ENCODE assay signal across 23 cellular contexts in the genomic region with DNA sequence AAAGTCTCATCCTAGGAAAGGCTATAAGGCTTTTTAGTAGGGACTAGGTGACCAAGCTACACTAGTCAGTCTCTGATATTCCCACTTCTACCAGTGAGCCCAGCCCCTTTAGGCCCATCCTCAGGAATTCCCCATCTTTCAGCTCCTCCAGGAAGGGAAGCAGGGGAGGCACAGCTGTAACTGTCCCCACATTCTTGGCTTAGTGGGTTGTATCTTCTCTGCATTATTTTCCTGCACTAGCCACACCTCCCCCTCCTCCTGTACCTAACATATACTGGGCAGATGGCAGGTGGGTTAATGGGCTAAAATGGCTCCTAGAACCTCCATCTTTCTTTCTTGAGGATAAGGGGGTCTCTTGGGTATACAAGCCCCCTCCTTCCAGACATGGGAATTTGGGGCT. TPM values are rescaled to one million over a fixed set of nuclear protein-coding genes. Genes with fewer than 3 reads are reported as not detected.
DNase-seq lines count a peak whose midpoint lies in the region; ATAC-seq, FAIRE-seq and TF ChIP-seq lines count a peak whose summit lies in the region.
"Had no signal": no experiment of that assay in that cellular context is flagged by ENCODE, and none has a peak within 500 bp of the region (broad histone marks: within the 10 kb centered on the region; RNA-seq: fewer than 3 reads in every experiment).

No MANE protein-coding gene starts in this region.

- H3K27ac Mint-ChIP-seq in Caco-2 (ENCODE audit: unreplicated experiment) = no peak overlapping the region
- H3K27ac Mint-ChIP-seq in astrocyte (ENCODE audit: unreplicated experiment) = no peak overlapping the region
- H3K27ac Mint-ChIP-seq in neural progenitor cell = no peak overlapping the region
- H3K27ac Mint-ChIP-seq: activated naive CD4-positive, alpha-beta T cell treated with anti-CD3 and anti-CD28 coated beads, Interleukin-2, amount 10 ng/mL, durations not matched to agents 7 days and 5 days; IgD-negative memory B cell; nephron progenitor cell; progenitor cell of endocrine pancreas; T-helper 17 cell had no signal

- no peaks in the 10 kb centered on the region for H3K27me3 ChIP-seq in Caco-2 (replicated peaks; ENCODE audit: control insufficient read depth, insufficient read depth, low read length)
- peaks cover 53% of the 10 kb centered on the region for H3K27me3 ChIP-seq in HUES6 (ENCODE audit: control insufficient read depth, insufficient read depth, low read length)
- H3K27me3 ChIP-seq in astrocyte (ENCODE audit: insufficient read depth, low read length) = peaks cover 36% of the 10 kb centered on the region
- H3K27me3 ChIP-seq in neural progenitor cell = peaks cover 56% of the 10 kb centered on the region
- peaks cover 27% of the 10 kb centered on the region for H3K27me3 ChIP-seq in brain microvascular endothelial cell (replicated peaks)
- H3K27me3 ChIP-seq in heart left ventricle = peaks cover 9 to 45% (median 37%) of the 10 kb centered on the region in 9 donors

- H3K36me3 Mint-ChIP-seq in Caco-2 (ENCODE audit: insufficient read depth, unreplicated experiment) (peaks cover 28% of the 10 kb centered on the region), astrocyte (ENCODE audit: low read depth, unreplicated experiment) (peaks cover 14% of the 10 kb centered on the region), neural progenitor cell (peaks cover 18% of the 10 kb centered on the region)

- H3K9me3 ChIP-seq in Caco-2 (no peaks in the 10 kb centered on the region), HUES6 (ENCODE audit: control insufficient read depth, insufficient read depth, low read depth, low read length) (no peaks in the 10 kb centered on the region), astrocyte (ENCODE audit: insufficient read depth, low read depth, low read length) (no peaks in the 10 kb centered on the region), neural progenitor cell (ENCODE audit: low read depth) (no peaks in the 10 kb centered on the region), heart left ventricle (no peaks in the 10 kb centered on the region)
- H3K9me3 ChIP-seq: esophagus muscularis mucosa, gastroesophageal sphincter, transverse colon had no signal

- H3K27me3 Mint-ChIP-seq in Caco-2 (ENCODE audit: insufficient read depth, unreplicated experiment) = no peaks in the 10 kb centered on the region
- peaks cover 50% of the 10 kb centered on the region for H3K27me3 Mint-ChIP-seq in astrocyte (ENCODE audit: low read depth, unreplicated experiment)
- H3K27me3 Mint-ChIP-seq in neural progenitor cell (ENCODE audit: insufficient read depth, low read depth) = peaks cover 47% of the 10 kb centered on the region

- CTCF ChIA-PET in Caco-2 (lab: Charles Lee) = interaction anchor here (0.6 to 1.6 kb wide), 2 partner anchors 11 to 24 kb away, joined by 3 to 8 read pairs; no protein-coding TSS in a partner anchor

- POLR2A ChIA-PET in Caco-2 (lab: Charles Lee) = no interaction called here

- FAIRE-seq in astrocyte (lab: Jason Lieb, UNC) = no peak
- no peak for FAIRE-seq in urothelium cell line (lab: Jason Lieb, UNC)

- H3K4me2 ChIP-seq in astrocyte (ENCODE audit: low read length) (peak overlapping the region; percentile 80), neural progenitor cell (peak overlapping the region; percentile 79)

- DNase-seq in Caco-2 (no peak), astrocyte (ENCODE audit: low read depth) (no peak), neural progenitor cell (ENCODE audit: low spot score) (no peak), brain microvascular endothelial cell (no peak), heart left ventricle (no peak), urothelium cell line (ENCODE audit: low spot score) (no peak), NCI-H510A (lab: John Stamatoyannopoulos, UW) (no peak)
- DNase-seq: activated CD4-positive, alpha-beta T cell treated with anti-CD3 and anti-CD28 coated beads, Interleukin-2, amount 50 U/mL, for 4 hours; activated naive CD4-positive, alpha-beta T cell treated with anti-CD3 and anti-CD28 coated beads, Interleukin-2, amount 10 ng/mL, durations not matched to agents 7 days and 5 days; AML-193; effector CD4-positive, alpha-beta T cell; NCI-H1694; NCI-H774; stimulated activated CD4-positive, alpha-beta T cell treated with anti-CD3 and anti-CD28 coated beads, Interleukin-2, amount 100 ng/mL, for 24 hours; T-helper 17 cell; transverse colon had no signal

- TF ChIP-seq POLR2A in heart left ventricle (IDR thresholded peaks at IDR 0.05) = no peak

- peak overlapping the region; percentile 90 for H3K4me3 Mint-ChIP-seq in Caco-2 (ENCODE audit: unreplicated experiment)
- H3K4me3 Mint-ChIP-seq in astrocyte (ENCODE audit: unreplicated experiment) = no peak overlapping the region
- no peak overlapping the region for H3K4me3 Mint-ChIP-seq in neural progenitor cell

- no peak overlapping the region for H3K27ac ChIP-seq in HUES6 (ENCODE audit: low read depth, low read length)
- no peak overlapping the region for H3K27ac ChIP-seq in astrocyte (ENCODE audit: low read depth, low read length)
- no peak overlapping the region for H3K27ac ChIP-seq in neural progenitor cell
- no peak overlapping the region for H3K27ac ChIP-seq in brain microvascular endothelial cell
- H3K27ac ChIP-seq in heart left ventricle = no peak overlapping the region
- H3K27ac ChIP-seq: esophagus muscularis mucosa, gastroesophageal sphincter, transverse colon had no signal

- intact Hi-C loops in Caco-2 (cut with micrococcal nuclease; ENCODE audit: unreplicated experiment) = loop anchor here (2.0 kb wide), 1 partner anchor 15 kb away; the partner anchor contains the start of gene CDK4
- intact Hi-C loops in heart left ventricle (cut with DNase I) = no loop called here

- peaks cover 13% of the 10 kb centered on the region; the same call in 1 of the 2 replicates for H3K4me1 ChIP-seq in Caco-2
- peaks cover 23% of the 10 kb centered on the region for H3K4me1 ChIP-seq in HUES6 (ENCODE audit: control insufficient read depth, insufficient read depth, low read length)
- peaks cover 36% of the 10 kb centered on the region for H3K4me1 ChIP-seq in astrocyte (ENCODE audit: insufficient read depth, low read length)
- peaks cover 24% of the 10 kb centered on the region for H3K4me1 ChIP-seq in neural progenitor cell
- H3K4me1 ChIP-seq in heart left ventricle = peaks cover 10 to 46% (median 34%) of the 10 kb centered on the region in 12 donors

- H2AFZ ChIP-seq in astrocyte (ENCODE audit: low read depth, low read length) (no peak overlapping the region), neural progenitor cell (replicated peaks) (no peak overlapping the region)

- no peak for ATAC-seq in heart left ventricle
- ATAC-seq: gastroesophageal sphincter, left colon, T-helper 17 cell had no signal

- H3K9me3 Mint-ChIP-seq in Caco-2 (ENCODE audit: unreplicated experiment) = no peaks in the 10 kb centered on the region
- no peaks in the 10 kb centered on the region for H3K9me3 Mint-ChIP-seq in astrocyte (ENCODE audit: unreplicated experiment)
- peaks cover 4% of the 10 kb centered on the region for H3K9me3 Mint-ChIP-seq in neural progenitor cell
- H3K9me3 Mint-ChIP-seq: activated naive CD4-positive, alpha-beta T cell treated with anti-CD3 and anti-CD28 coated beads, Interleukin-2, amount 10 ng/mL, durations not matched to agents 7 days and 5 days; IgD-negative memory B cell had no signal

- in situ Hi-C loops in brain microvascular endothelial cell (cut with HindIII; ENCODE audit: low pct_ligation_motif_present, low sequenced_read_pairs) = no loop called here

- H4K20me1 ChIP-seq in astrocyte (ENCODE audit: insufficient read depth, low read length) (no peaks in the 10 kb centered on the region), neural progenitor cell (ENCODE audit: low read depth) (peaks cover 31% of the 10 kb centered on the region)

- H3K79me2 ChIP-seq in astrocyte (ENCODE audit: insufficient read depth, low read length) = peaks cover 10% of the 10 kb centered on the region
- H3K79me2 ChIP-seq in neural progenitor cell (ENCODE audit: low read depth) = peaks cover 8% of the 10 kb centered on the region

- H3K4me1 Mint-ChIP-seq in Caco-2 (ENCODE audit: low read depth, unreplicated experiment) (peaks cover 14% of the 10 kb centered on the region), astrocyte (ENCODE audit: low read depth, unreplicated experiment) (peaks cover 5% of the 10 kb centered on the region), neural progenitor cell (peaks cover 28% of the 10 kb centered on the region)

- H3K4me3 ChIP-seq in Caco-2 (ENCODE audit: low read depth, low read length) = no peak overlapping the region
- H3K4me3 ChIP-seq in HUES6 (ENCODE audit: low read depth, low read length) = peak overlapping the region; percentile 64
- no peak overlapping the region for H3K4me3 ChIP-seq in astrocyte (ENCODE audit: insufficient read depth, low read depth, low read length)
- H3K4me3 ChIP-seq in neural progenitor cell = peak overlapping the region; percentile 13
- no peak overlapping the region for H3K4me3 ChIP-seq in brain microvascular endothelial cell (ENCODE audit: low read depth, low read length)
- H3K4me3 ChIP-seq in heart left ventricle = no peak overlapping the region

- H3K9ac ChIP-seq in HUES6 (ENCODE audit: low read length) (no peak overlapping the region), astrocyte (ENCODE audit: low read length) (no peak overlapping the region), neural progenitor cell (no peak overlapping the region)

- peaks cover 3% of the 10 kb centered on the region for H3K36me3 ChIP-seq in Caco-2 (ENCODE audit: control insufficient read depth, insufficient read depth, low read length)
- H3K36me3 ChIP-seq in HUES6 (ENCODE audit: control insufficient read depth, insufficient read depth, low read length) = peaks cover 28% of the 10 kb centered on the region
- no peaks in the 10 kb centered on the region for H3K36me3 ChIP-seq in astrocyte (ENCODE audit: insufficient read depth, low read length)
- no peaks in the 10 kb centered on the region for H3K36me3 ChIP-seq in neural progenitor cell
- H3K36me3 ChIP-seq in brain microvascular endothelial cell (replicated peaks) = peaks cover 10% of the 10 kb centered on the region
- H3K36me3 ChIP-seq in heart left ventricle = peaks cover 0 to 24% (median 4%) of the 10 kb centered on the region in 9 donors
- H3K36me3 ChIP-seq: transverse colon had no signal

- H3F3A ChIP-seq in neural progenitor cell (ENCODE audit: low read depth) = peaks cover 37% of the 10 kb centered on the region

- TF ChIP-seq CTCF in Caco-2 (IDR thresholded peaks at IDR 0.05; ENCODE audit: insufficient read depth in 1 of 2, low read depth in 1 of 2, low read length in 1 of 2, severe bottlenecking in 1 of 2, unreplicated experiment in 1 of 2) (no peak), astrocyte (IDR thresholded peaks at IDR 0.05; ENCODE audit: insufficient read depth, low read depth, low read length) (no peak), neural progenitor cell (IDR thresholded peaks at IDR 0.05) (no peak), brain microvascular endothelial cell (IDR thresholded peaks at IDR 0.05; ENCODE audit: low read depth, low read length, missing control alignments) (no peak), heart left ventricle (IDR thresholded peaks at IDR 0.05) (no peak)

- no TSS peak for BruUV-seq in Caco-2 (replicated peaks; lab: Mats Ljungman, UMichigan)

RNA-seq across cellular contexts. Expression of gene CYP27B1, which starts 0.4 kb away (rescaled TPM):
- total RNA-seq in Caco-2 (2022) (6.9 and 7.1 TPM in 2 replicates), astrocyte (1.5 TPM in 2 replicates), neural progenitor cell (ENCODE audit: low replicate concordance) (0.17 and 0.99 TPM in 2 replicates), heart left ventricle (under 1 TPM in 5 of 9 donors, not detected in 4; 0.16 to 0.77 (median 0.19) TPM)
- polyA plus RNA-seq in heart left ventricle = under 1 TPM; 0.11 to 0.19 TPM

RNA-seq across cellular contexts. Expression of gene METTL1, which starts 4.6 kb away (rescaled TPM):
- 34.1 and 37.8 TPM in 2 replicates for total RNA-seq in Caco-2 (2022)
- 21.1 and 25.7 TPM in 2 replicates for total RNA-seq in astrocyte
- 4.5 and 5.6 TPM in 2 replicates for total RNA-seq in neural progenitor cell (ENCODE audit: low replicate concordance)
- 10 to 100 TPM in 3 of 9 donors, 1 to 10 TPM in 5, under 1 TPM in 1; 0.95 to 16.6 (median 7.7) TPM for total RNA-seq in heart left ventricle
- 10 to 100 TPM in 1 of 2 donors, 1 to 10 TPM in 1; 9.4 to 28.5 TPM for polyA plus RNA-seq in heart left ventricle

RNA-seq across cellular contexts. Expression of gene EEF1AKMT3, which starts 5.1 kb away (rescaled TPM):
- total RNA-seq in Caco-2 (2022) = 5.0 and 6.7 TPM in 2 replicates
- 8.1 and 11.6 TPM in 2 replicates for total RNA-seq in astrocyte
- total RNA-seq in neural progenitor cell (ENCODE audit: low replicate concordance) = 2.1 and 4.8 TPM in 2 replicates
- total RNA-seq in heart left ventricle = 1 to 10 TPM; 1.2 to 4.5 (median 1.9) TPM
- polyA plus RNA-seq in heart left ventricle = 1 to 10 TPM in 1 of 2 donors, under 1 TPM in 1; 0.84 to 1.2 TPM

RNA-seq across cellular contexts. Expression of gene MARCHF9, which starts 12.4 kb away (rescaled TPM):
- total RNA-seq in Caco-2 (2022) = 11.0 and 12.0 TPM in 2 replicates
- 11.3 and 13.0 TPM in 2 replicates for total RNA-seq in astrocyte
- total RNA-seq in neural progenitor cell (ENCODE audit: low replicate concordance) = 8.1 and 11.9 TPM in 2 replicates
- 10 to 100 TPM; 11.3 to 18.9 (median 13.3) TPM for total RNA-seq in heart left ventricle
- 10 to 100 TPM; 13.6 to 15.8 TPM for polyA plus RNA-seq in heart left ventricle

RNA-seq across cellular contexts. Expression of gene CDK4, which starts 15.2 kb away (rescaled TPM):
- total RNA-seq in Caco-2 (2022) (205 and 210 TPM in 2 replicates), astrocyte (113 and 133 TPM in 2 replicates), neural progenitor cell (ENCODE audit: low replicate concordance) (169 and 348 TPM in 2 replicates), heart left ventricle (10 to 100 TPM; 38.1 to 62.1 (median 50.2) TPM)
- 10 to 100 TPM; 23.4 to 81.9 TPM for polyA plus RNA-seq in heart left ventricle

Comparison
In these comparisons a context has a peak if more than half of its experiments do, and no peak if none do; other contexts are left out.
1. H3K4me3 ChIP-seq: peak in HUES6 (single experiment) and neural progenitor cell (single experiment); none in Caco-2 (single experiment), astrocyte (single experiment), brain microvascular endothelial cell (single experiment) and heart left ventricle (0 of 12).